In the genomic region with DNA sequence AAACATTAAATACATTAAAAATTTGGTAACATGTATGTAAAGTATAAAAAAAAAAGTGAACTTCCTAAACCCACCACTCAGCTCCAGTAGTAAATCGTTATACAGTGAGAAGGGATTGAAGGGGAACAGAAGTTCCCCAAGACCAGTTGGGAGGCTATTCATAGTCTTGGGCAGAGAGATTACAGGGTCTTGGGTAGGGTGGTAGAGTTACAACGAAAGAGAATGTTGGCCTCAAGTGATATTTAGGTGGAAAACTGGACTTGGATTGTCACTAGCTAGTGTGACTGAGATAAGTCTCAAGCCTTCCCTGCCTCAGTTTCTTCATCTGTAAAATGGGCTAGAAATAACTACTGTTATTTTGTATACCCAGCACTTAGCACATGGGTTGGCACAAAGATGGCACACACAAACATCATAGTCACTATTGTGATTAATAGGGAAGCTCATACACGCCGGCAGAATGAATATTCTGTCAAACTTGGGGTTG, we compare ENCODE assay signal across 8 cellular contexts. TPM values are rescaled to one million over a fixed set of nuclear protein-coding genes. Genes with fewer than 3 reads are reported as not detected.
DNase-seq lines count a peak whose midpoint lies in the region; ATAC-seq and TF ChIP-seq lines count a peak whose summit lies in the region.

No MANE protein-coding gene starts in this region.

- peak overlapping the region; percentile 77 for H3K4me3 Mint-ChIP-seq in activated CD4-positive, alpha-beta T cell treated with anti-CD3 and anti-CD28 coated beads, Interleukin-2, amount 10 ng/mL, durations not matched to agents 7 days and 5 days
- peak overlapping the region; percentile 80 for H3K4me3 Mint-ChIP-seq in activated naive CD8-positive, alpha-beta T cell treated with anti-CD3 and anti-CD28 coated beads for 36 hours

- no peaks in the 10 kb centered on the region for H3K9me3 Mint-ChIP-seq in activated CD4-positive, alpha-beta T cell treated with anti-CD3 and anti-CD28 coated beads, Interleukin-2, amount 10 ng/mL, durations not matched to agents 7 days and 5 days
- H3K9me3 Mint-ChIP-seq in activated naive CD8-positive, alpha-beta T cell treated with anti-CD3 and anti-CD28 coated beads for 36 hours = no peaks in the 10 kb centered on the region

- 40 to 47% methylated on average over 4 of the region's 4 CpGs for WGBS in thyroid gland, 2 donors

- peaks cover 22% of the 10 kb centered on the region for H3K36me3 Mint-ChIP-seq in activated CD4-positive, alpha-beta T cell treated with anti-CD3 and anti-CD28 coated beads, Interleukin-2, amount 10 ng/mL, durations not matched to agents 7 days and 5 days (ENCODE audit: low read depth)
- peaks cover 28% of the 10 kb centered on the region for H3K36me3 Mint-ChIP-seq in activated naive CD8-positive, alpha-beta T cell treated with anti-CD3 and anti-CD28 coated beads for 36 hours

- CTCF ChIA-PET in activated CD4-positive, alpha-beta T cell treated with anti-CD3 and anti-CD28 coated beads, Interleukin-2, amount 10 ng/mL, durations not matched to agents 7 days and 5 days (lab: Charles Lee) = interaction anchor here (0.6 to 1.5 kb wide), 7 partner anchors 14 to 853 kb away, joined by 3 to 5 read pairs (median 4); no protein-coding TSS in a partner anchor

- peak overlapping the region; percentile 96 to 97 for H3K4me3 ChIP-seq in left lung
- H3K4me3 ChIP-seq in thyroid gland (replicated peaks in 1 of 3) = peak overlapping the region in 2 of 3 donors; percentile 9 to 81

- H3K27ac Mint-ChIP-seq in activated CD4-positive, alpha-beta T cell treated with anti-CD3 and anti-CD28 coated beads, Interleukin-2, amount 10 ng/mL, durations not matched to agents 7 days and 5 days = peak overlapping the region; percentile 92
- H3K27ac Mint-ChIP-seq in activated naive CD8-positive, alpha-beta T cell treated with anti-CD3 and anti-CD28 coated beads for 36 hours = peak overlapping the region; percentile 86

- H3K4me1 ChIP-seq in left lung (peaks cover 14 to 37% of the 10 kb centered on the region in 2 donors), thyroid gland (peaks cover 4 to 23% of the 10 kb centered on the region in 2 donors)

- TF ChIP-seq POLR2A in thyroid gland (IDR thresholded peaks at IDR 0.05) = no peak

- POLR2A ChIA-PET in activated CD4-positive, alpha-beta T cell treated with anti-CD3 and anti-CD28 coated beads, Interleukin-2, amount 10 ng/mL, durations not matched to agents 7 days and 5 days (lab: Charles Lee) = interaction anchor here (0.7 to 1.7 kb wide), 4 partner anchors 60 to 601 kb away, joined by 3 to 5 read pairs (median 4); no protein-coding TSS in a partner anchor

- no peak for DNase-seq in activated CD4-positive, alpha-beta T cell treated with anti-CD3 and anti-CD28 coated beads, Interleukin-2, amount 10 ng/mL, durations not matched to agents 7 days and 5 days
- no peak for DNase-seq in activated CD4-positive, alpha-beta T cell treated with anti-CD3 and anti-CD28 coated beads for 48 hours
- DNase-seq in activated naive CD8-positive, alpha-beta T cell treated with anti-CD3 and anti-CD28 coated beads for 36 hours = no peak
- DNase-seq in left lung = no peak
- DNase-seq in thyroid gland = no peak
- DNase-seq in medulla oblongata (ENCODE audit: extremely low spot score) = no peak
- no peak for DNase-seq in NCI-H1105 (lab: John Stamatoyannopoulos, UW)

- ATAC-seq in left lung = no peak
- ATAC-seq in GM21360 (IDR thresholded peaks at IDR 0.05; ENCODE audit: unreplicated experiment) = no peak

- TF ChIP-seq CTCF in left lung (IDR thresholded peaks at IDR 0.05) (no peak), thyroid gland (IDR thresholded peaks at IDR 0.05) (peak in 1 of 6 experiments; percentile 16)

- H3K4me1 Mint-ChIP-seq in activated CD4-positive, alpha-beta T cell treated with anti-CD3 and anti-CD28 coated beads, Interleukin-2, amount 10 ng/mL, durations not matched to agents 7 days and 5 days = peaks cover 37% of the 10 kb centered on the region
- peaks cover 32% of the 10 kb centered on the region for H3K4me1 Mint-ChIP-seq in activated naive CD8-positive, alpha-beta T cell treated with anti-CD3 and anti-CD28 coated beads for 36 hours

- no peaks in the 10 kb centered on the region for H3K27me3 ChIP-seq in left lung
- H3K27me3 ChIP-seq in thyroid gland = no peaks in the 10 kb centered on the region

- H3K27ac ChIP-seq in left lung (peak overlapping the region in 1 of 2 donors; percentile 92), thyroid gland (peak overlapping the region; percentile 20 to 97 (median 95))

- H3K9me3 ChIP-seq in left lung = no peaks in the 10 kb centered on the region
- no peaks in the 10 kb centered on the region for H3K9me3 ChIP-seq in thyroid gland

- intact Hi-C loops in left lung (cut with DNase I) = no loop called here
- intact Hi-C loops in thyroid gland (cut with DNase I) = loop anchor here (5.0 kb wide), 1 partner anchor 60 kb away; a partner anchor contains a TSS

- no peaks in the 10 kb centered on the region for H3K27me3 Mint-ChIP-seq in activated CD4-positive, alpha-beta T cell treated with anti-CD3 and anti-CD28 coated beads, Interleukin-2, amount 10 ng/mL, durations not matched to agents 7 days and 5 days
- H3K27me3 Mint-ChIP-seq in activated naive CD8-positive, alpha-beta T cell treated with anti-CD3 and anti-CD28 coated beads for 36 hours = no peaks in the 10 kb centered on the region

- H3K36me3 ChIP-seq in left lung (peaks cover 0 to 9% of the 10 kb centered on the region in 2 donors), thyroid gland (no peaks in the 10 kb centered on the region)

RNA-seq across cellular contexts. Expression of a gene that starts 0.4 kb away (rescaled TPM):
- total RNA-seq in activated CD4-positive, alpha-beta T cell treated with anti-CD3 and anti-CD28 coated beads, Interleukin-2, amount 10 ng/mL, durations not matched to agents 7 days and 5 days = 10 to 100 TPM; 48.2 to 48.7 TPM
- 10 to 100 TPM; 40.1 to 45.1 TPM for total RNA-seq in activated naive CD8-positive, alpha-beta T cell treated with anti-CD3 and anti-CD28 coated beads for 36 hours
- total RNA-seq in left lung (10 to 100 TPM; 28.4 to 32.4 TPM), thyroid gland (10 to 100 TPM; 30.0 to 42.5 (median 37.7) TPM)
